8 cellular contexts compared by ENCODE assay signal in the genomic region with DNA sequence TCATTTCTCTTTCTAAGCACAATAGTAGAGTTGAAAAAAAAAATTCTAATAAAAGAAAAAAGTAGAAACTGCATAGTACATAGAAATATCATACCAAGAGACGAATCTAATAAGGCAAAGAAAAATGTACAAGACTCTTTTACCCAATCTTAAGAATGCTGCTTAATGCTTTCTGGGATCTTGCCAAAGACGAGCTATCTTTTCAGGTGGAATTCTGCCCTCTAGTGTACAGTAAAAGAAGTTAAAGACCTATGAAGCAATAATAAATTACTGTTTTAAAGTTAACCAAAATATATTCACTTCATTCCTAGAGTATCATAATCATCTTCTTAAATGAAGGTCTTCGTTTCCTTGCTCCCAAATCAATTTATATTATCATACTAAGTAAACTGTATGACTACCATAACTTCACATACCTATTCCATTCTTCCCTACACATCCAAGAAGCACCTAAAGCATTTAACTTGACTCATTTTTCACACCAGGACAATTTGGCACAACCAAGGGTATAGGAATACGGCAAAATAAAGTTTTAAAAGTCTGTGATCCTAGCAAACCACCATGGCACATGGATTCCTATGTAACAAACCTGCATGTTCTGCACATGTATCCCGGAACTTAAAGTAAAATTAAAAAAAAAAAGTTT. TPM values are rescaled to one million over a fixed set of nuclear protein-coding genes. Genes with fewer than 3 reads are reported as not detected.
DNase-seq lines count a peak whose midpoint lies in the region; ATAC-seq, FAIRE-seq and TF ChIP-seq lines count a peak whose summit lies in the region.

No MANE protein-coding gene starts in this region.

- POLR2A ChIA-PET in activated CD8-positive, alpha-beta T cell treated with anti-CD3 and anti-CD28 coated beads for 36 hours (lab: Charles Lee), result interaction anchor here (1.0 to 1.1 kb wide), 2 partner anchors 150 to 151 kb away, joined by 3 read pairs; no protein-coding TSS in a partner anchor

- H3K36me3 ChIP-seq in gastrocnemius medialis, result peaks cover 0 to 12% of the 10 kb centered on the region in 2 donors

- peak; percentile 82 for FAIRE-seq in GM18507 (lab: Jason Lieb, UNC)

- no peak for TF ChIP-seq POLR2A in gastrocnemius medialis (IDR thresholded peaks at IDR 0.05)

- intact Hi-C loops in activated CD8-positive, alpha-beta T cell treated with anti-CD3 and anti-CD28 coated beads for 36 hours (cut with micrococcal nuclease), result loop anchor here (5.0 kb wide), 1 partner anchor 188 kb away; no protein-coding TSS in a partner anchor
- intact Hi-C loops in gastrocnemius medialis (cut with DNase I; ENCODE audit: low total_unique reads), result loop anchor here (1.0 to 5.0 kb wide), 3 partner anchors 78 to 186 kb away; no protein-coding TSS in a partner anchor

- H3K27ac Mint-ChIP-seq in activated CD8-positive, alpha-beta T cell treated with anti-CD3 and anti-CD28 coated beads for 36 hours, result no peak overlapping the region

- CTCF ChIA-PET in activated CD8-positive, alpha-beta T cell treated with anti-CD3 and anti-CD28 coated beads for 36 hours (lab: Charles Lee), result interaction anchor here (0.6 to 5.8 kb wide), 21 partner anchors 9 to 187 kb away, joined by 3 to 70 read pairs (median 4); partner anchors contain the start of gene BCAR1

- H3K4me1 Mint-ChIP-seq in activated CD8-positive, alpha-beta T cell treated with anti-CD3 and anti-CD28 coated beads for 36 hours (ENCODE audit: low read depth), result peaks cover 16% of the 10 kb centered on the region

- peak overlapping the region in 1 of 4 donors; percentile 11 for H3K27ac ChIP-seq in gastrocnemius medialis

- no peaks in the 10 kb centered on the region for H3K9me3 Mint-ChIP-seq in activated CD8-positive, alpha-beta T cell treated with anti-CD3 and anti-CD28 coated beads for 36 hours

- in situ Hi-C loops in gastrocnemius medialis (cut with MboI; ENCODE audit: low sequenced_read_pairs in 4 of 4), result loop anchor here in 3 of 4 donors (5.0 to 25.0 kb wide), 4 partner anchors 81 to 398 kb away; partner anchors contain the start of genes WDR59 (in 1 of the 3) and ZNRF1 (in 1 of the 3)

- H3K4me3 Mint-ChIP-seq in activated CD8-positive, alpha-beta T cell treated with anti-CD3 and anti-CD28 coated beads for 36 hours, result no peak overlapping the region

- H3K27me3 Mint-ChIP-seq in activated CD8-positive, alpha-beta T cell treated with anti-CD3 and anti-CD28 coated beads for 36 hours, result peaks cover 2% of the 10 kb centered on the region

- peak; percentile 37 for ATAC-seq in activated CD8-positive, alpha-beta T cell treated with anti-CD3 and anti-CD28 coated beads for 36 hours
- peak; percentile 60 to 64 for ATAC-seq in gastrocnemius medialis
- ATAC-seq in GM21367 (IDR thresholded peaks at IDR 0.05; ENCODE audit: unreplicated experiment), result no peak
- ATAC-seq in GM19452 (IDR thresholded peaks at IDR 0.05; ENCODE audit: unreplicated experiment), result no peak

- TF ChIP-seq CTCF in AG09309 (IDR thresholded peaks at IDR 0.05; ENCODE audit: control insufficient read depth, insufficient read depth, low read depth, low read length, missing control alignments), result peak; percentile 36
- TF ChIP-seq CTCF in activated CD8-positive, alpha-beta T cell treated with anti-CD3 and anti-CD28 coated beads for 36 hours (IDR thresholded peaks at IDR 0.05), result peak; percentile 72
- peak; percentile 73 to 94 (median 77) for TF ChIP-seq CTCF in gastrocnemius medialis (IDR thresholded peaks at IDR 0.05 in 4 of 5, conservative IDR thresholded peaks at IDR 0.05 in 1 of 5)

- DNase-seq in AG09309 (ENCODE audit: low read depth) (peak; percentile 80), GM18507 (ENCODE audit: extremely low spot score, insufficient read length, low read depth) (no peak), NCI-H2171 treated with DMSO at 0.1 percent for 48 hours (lab: John Stamatoyannopoulos, UW) (peak; percentile 83), glomerular visceral epithelial cell (ENCODE audit: extremely low spot score) (peak; percentile 74), gastrocnemius medialis (no peak)
- DNase-seq in activated CD8-positive, alpha-beta T cell treated with anti-CD3 and anti-CD28 coated beads for 36 hours, result no peak

- H3K27me3 ChIP-seq in gastrocnemius medialis, result no peaks in the 10 kb centered on the region

- H3K4me1 ChIP-seq in gastrocnemius medialis, result peaks cover 3 to 4% of the 10 kb centered on the region in 2 donors

- no peaks in the 10 kb centered on the region for H3K9me3 ChIP-seq in gastrocnemius medialis

- peaks cover 17% of the 10 kb centered on the region for H3K36me3 Mint-ChIP-seq in activated CD8-positive, alpha-beta T cell treated with anti-CD3 and anti-CD28 coated beads for 36 hours (ENCODE audit: low read depth)

- H3K4me3 ChIP-seq in AG09309 (ENCODE audit: control insufficient read depth, low read depth, low read length) (no peak overlapping the region), gastrocnemius medialis (no peak overlapping the region)

RNA-seq across cellular contexts. Expression of gene CFDP1, which starts 47.7 kb away (rescaled TPM):
- total RNA-seq in activated CD8-positive, alpha-beta T cell treated with anti-CD3 and anti-CD28 coated beads for 36 hours, result 10 to 100 TPM; 34.7 to 39.9 TPM
- 10 to 100 TPM; 20.4 to 28.6 (median 24.2) TPM for total RNA-seq in gastrocnemius medialis

Comparison
In these comparisons a context has a peak if more than half of its experiments do, and no peak if none do; other contexts are left out.
1. DNase-seq: peak in AG09309 (single experiment), NCI-H2171 treated with DMSO at 0.1 percent for 48 hours (single experiment) and glomerular visceral epithelial cell (single experiment); none in GM18507 (single experiment), activated CD8-positive, alpha-beta T cell treated with anti-CD3 and anti-CD28 coated beads for 36 hours (single experiment) and gastrocnemius medialis (0 of 2).
2. ATAC-seq: peak in activated CD8-positive, alpha-beta T cell treated with anti-CD3 and anti-CD28 coated beads for 36 hours (single experiment) and gastrocnemius medialis (2 of 2); none in GM21367 (single experiment) and GM19452 (single experiment).
3. Peak in every context shown above with its lines, with median percentiles within 50 percentile points of each other: CTCF ChIP-seq.